Comparison of ENCODE assay signal across 34 cellular contexts in genomic region chr5:121055586-121055985, GRCh38.
"Had no signal": no experiment of that assay in that cellular context is flagged by ENCODE, and none has a peak within 500 bp of the region (broad histone marks: within the 10 kb centered on the region; RNA-seq: fewer than 3 reads in every experiment).

No MANE protein-coding gene starts in this region.

- H3K9me3 ChIP-seq: adrenal gland, body of pancreas, breast epithelium had no signal

- H3K4me3 ChIP-seq: adrenal gland, body of pancreas, breast epithelium had no signal

- H3K27ac ChIP-seq: adrenal gland, body of pancreas, brain microvascular endothelial cell, breast epithelium, WERI-Rb-1 had no signal

- DNase-seq: activated B cell treated with CpG ODN at 0.5 μM for 24 hours; activated CD4-positive, alpha-beta memory T cell treated with anti-CD3 and anti-CD28 coated beads for 36 hours; activated CD4-positive, alpha-beta T cell treated with anti-CD3 and anti-CD28 coated beads for 4 hours; activated CD4-positive, alpha-beta T cell treated with anti-CD3 and anti-CD28 coated beads, Interleukin-2, amount 10 ng/mL, durations not matched to agents 24 days and 14 days; activated CD4-positive, alpha-beta T cell treated with anti-CD3 and anti-CD28 coated beads, Interleukin-2, amount 50 U/mL, for 1 hour; activated CD4-positive, alpha-beta T cell treated with anti-CD3 and anti-CD28 coated beads, Interleukin-2, amount 50 U/mL, for 4 hours; activated CD4-positive, CD25-positive, alpha-beta regulatory T cell treated with anti-CD3 and anti-CD28 coated beads, Interleukin-2, amount 50 U/mL, for 72 hours; activated CD8-positive, alpha-beta memory T cell treated with anti-CD3 and anti-CD28 coated beads, Interleukin-2, amount 50 U/mL, for 4 hours; activated CD8-positive, alpha-beta T cell treated with anti-CD3 and anti-CD28 coated beads for 36 hours; activated effector memory CD4-positive, alpha-beta T cell treated with anti-CD3 and anti-CD28 coated beads, Interleukin-2, amount 50 U/mL, for 16 hours; activated gamma-delta T cell treated with Interleukin-2 at 50 U/mL for 16 hours; activated naive CD4-positive, alpha-beta T cell; activated naive CD4-positive, alpha-beta T cell treated with anti-CD3 and anti-CD28 coated beads for 36 hours; activated naive CD4-positive, alpha-beta T cell treated with anti-CD3 and anti-CD28 coated beads, Interleukin-2, amount 50 U/mL, for 16 hours; activated naive CD8-positive, alpha-beta T cell treated with anti-CD3 and anti-CD28 coated beads for 36 hours; activated T-cell treated with anti-CD3 and anti-CD28 coated beads for 4 hours; activated T-cell treated with anti-CD3 and anti-CD28 coated beads, Interleukin-2, amount 50 U/mL, for 1 hour; activated T-cell treated with anti-CD3 and anti-CD28 coated beads, Interleukin-2, amount 50 U/mL, for 4 hours; activated T-cell treated with anti-CD3 and anti-CD28 coated beads, Interleukin-2, amount 50 U/mL, for 72 hours; adrenal gland; amniotic stem cell; aorta; body of pancreas; brain microvascular endothelial cell; central memory CD4-positive, alpha-beta T cell; T-helper 1 cell; T-helper 2 cell; T-helper 9 cell; WERI-Rb-1 had no signal

- H3K36me3 ChIP-seq: adrenal gland, brain microvascular endothelial cell, breast epithelium, WERI-Rb-1 had no signal

- H3K4me1 ChIP-seq: adrenal gland, body of pancreas, breast epithelium had no signal

- FAIRE-seq: astrocyte, TTC549 had no signal

- ATAC-seq: activated CD8-positive, alpha-beta T cell treated with anti-CD3 and anti-CD28 coated beads for 36 hours; activated naive CD4-positive, alpha-beta T cell treated with anti-CD3 and anti-CD28 coated beads, Interleukin-2, amount 50 U/mL, for 72 hours; activated T-cell treated with anti-CD3 and anti-CD28 coated beads, Interleukin-2, amount 50 U/mL, for 4 hours; activated T-cell treated with anti-CD3 and anti-CD28 coated beads, Interleukin-2, amount 50 U/mL, for 72 hours; activated T-helper 17 cell treated with anti-CD3 and anti-CD28 coated beads, Interleukin-2, amount 50 U/mL, for 72 hours; body of pancreas had no signal
